In the genomic region with DNA sequence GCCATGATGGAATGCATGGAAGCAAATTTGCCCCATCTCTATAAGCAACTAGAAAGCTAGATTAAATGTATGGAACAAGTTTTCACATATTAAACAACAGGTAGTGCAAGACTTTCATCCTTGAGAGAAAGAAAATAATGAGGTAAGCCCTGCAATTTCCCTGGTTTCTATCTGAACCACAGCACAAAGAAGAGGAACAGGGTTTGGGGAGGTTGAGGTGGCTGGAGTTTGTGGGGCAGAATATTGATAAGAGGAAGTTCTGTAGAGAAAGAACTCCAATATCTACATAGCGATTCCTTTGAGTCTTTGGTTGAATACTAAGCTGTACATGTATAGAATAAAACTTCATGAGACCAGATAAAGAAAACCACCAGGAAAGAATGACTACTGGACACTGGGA, we compare ENCODE assay signal across 28 cellular contexts.
DNase-seq lines count a peak whose midpoint lies in the region; ATAC-seq and TF ChIP-seq lines count a peak whose summit lies in the region.
"Had no signal": no experiment of that assay in that cellular context is flagged by ENCODE, and none has a peak within 500 bp of the region (broad histone marks: within the 10 kb centered on the region; RNA-seq: fewer than 3 reads in every experiment).

No MANE protein-coding gene starts in this region.

- peak; percentile 10 for DNase-seq in activated CD8-positive, alpha-beta T cell treated with anti-CD3 and anti-CD28 coated beads, Interleukin-2, amount 10 ng/mL, durations not matched to agents 7 days and 5 days
- no peak for DNase-seq in activated CD8-positive, alpha-beta T cell treated with anti-CD3 and anti-CD28 coated beads for 36 hours
- peak; percentile 47 to 52 for DNase-seq in Kasumi-1 (lab: John Stamatoyannopoulos, UW)
- peak; percentile 26 for DNase-seq in OCI-M1 (lab: John Stamatoyannopoulos, UW)
- DNase-seq in medulla oblongata (ENCODE audit: extremely low spot score), result peak; percentile 34
- DNase-seq in effector CD4-positive, alpha-beta T cell, result no peak
- DNase-seq in transverse colon, result no peak
- DNase-seq: activated CD4-positive, alpha-beta T cell treated with anti-CD3 and anti-CD28 coated beads, Interleukin-2, amount 10 ng/mL, durations not matched to agents 7 days and 5 days; activated gamma-delta T cell treated with Interleukin-2 at 50 U/mL for 16 hours; amniotic stem cell; GOT3; IMR-90; left lung; naive thymus-derived CD4-positive, alpha-beta T cell; NCI-H1417; NCI-H2029 treated with DMSO at 0.1 percent for 48 hours; NCI-H2227 treated with DMSO at 0.1 percent for 48 hours; NCI-H526 treated with DMSO at 0.1 percent for 48 hours; small intestine; stimulated activated CD8-positive, alpha-beta memory T cell treated with anti-CD3 and anti-CD28 coated beads, Interleukin-4, amount 100 ng/mL, for 48 hours; stimulated activated naive CD8-positive, alpha-beta T cell treated with anti-CD3 and anti-CD28 coated beads, Interleukin-15, amount 100 ng/mL, for 72 hours; T-helper 9 cell had no signal

- no peak overlapping the region for H3K27ac Mint-ChIP-seq in activated CD8-positive, alpha-beta T cell treated with anti-CD3 and anti-CD28 coated beads, Interleukin-2, amount 10 ng/mL, durations not matched to agents 7 days and 5 days
- H3K27ac Mint-ChIP-seq in activated CD8-positive, alpha-beta T cell treated with anti-CD3 and anti-CD28 coated beads for 36 hours, result no peak overlapping the region
- H3K27ac Mint-ChIP-seq: activated CD4-positive, alpha-beta T cell treated with anti-CD3 and anti-CD28 coated beads, Interleukin-2, amount 10 ng/mL, durations not matched to agents 7 days and 5 days; CD8-positive, alpha-beta T cell; mesothelial cell of epicardium had no signal

- no peak for TF ChIP-seq EP300 in transverse colon (IDR thresholded peaks at IDR 0.05; ENCODE audit: low read depth)

- 75 to 88% methylated on average over 1 of the region's 1 CpG for WGBS in transverse colon (ENCODE audit: low coverage in 1 of 2), 2 donors

- intact Hi-C loops in activated CD8-positive, alpha-beta T cell treated with anti-CD3 and anti-CD28 coated beads for 36 hours (cut with micrococcal nuclease), result no loop called here
- intact Hi-C loops in transverse colon (cut with DNase I; ENCODE audit: low total_unique reads), result no loop called here

- H3K27me3 Mint-ChIP-seq in activated CD8-positive, alpha-beta T cell treated with anti-CD3 and anti-CD28 coated beads, Interleukin-2, amount 10 ng/mL, durations not matched to agents 7 days and 5 days (ENCODE audit: low read depth), result no peaks in the 10 kb centered on the region
- no peaks in the 10 kb centered on the region for H3K27me3 Mint-ChIP-seq in activated CD8-positive, alpha-beta T cell treated with anti-CD3 and anti-CD28 coated beads for 36 hours
- H3K27me3 Mint-ChIP-seq: activated CD4-positive, alpha-beta T cell treated with anti-CD3 and anti-CD28 coated beads, Interleukin-2, amount 10 ng/mL, durations not matched to agents 7 days and 5 days; stimulated activated naive CD8-positive, alpha-beta T cell treated with anti-CD3 and anti-CD28 coated beads, Interleukin-15, amount 100 ng/mL, for 72 hours had no signal

- peaks cover 30% of the 10 kb centered on the region for H3K4me1 Mint-ChIP-seq in activated CD8-positive, alpha-beta T cell treated with anti-CD3 and anti-CD28 coated beads, Interleukin-2, amount 10 ng/mL, durations not matched to agents 7 days and 5 days (ENCODE audit: low read depth)
- H3K4me1 Mint-ChIP-seq in activated CD8-positive, alpha-beta T cell treated with anti-CD3 and anti-CD28 coated beads for 36 hours (ENCODE audit: low read depth), result peaks cover 20% of the 10 kb centered on the region
- H3K4me1 Mint-ChIP-seq: mesothelial cell of epicardium had no signal

- peaks cover 5% of the 10 kb centered on the region for H3K36me3 Mint-ChIP-seq in activated CD8-positive, alpha-beta T cell treated with anti-CD3 and anti-CD28 coated beads, Interleukin-2, amount 10 ng/mL, durations not matched to agents 7 days and 5 days (ENCODE audit: low read depth)
- no peaks in the 10 kb centered on the region for H3K36me3 Mint-ChIP-seq in activated CD8-positive, alpha-beta T cell treated with anti-CD3 and anti-CD28 coated beads for 36 hours (ENCODE audit: low read depth)
- H3K36me3 Mint-ChIP-seq: CD8-positive, alpha-beta T cell; mesothelial cell of epicardium had no signal

- H3K36me3 ChIP-seq in transverse colon, result no peaks in the 10 kb centered on the region
- H3K36me3 ChIP-seq: left lung had no signal

- H3K9me3 Mint-ChIP-seq in activated CD8-positive, alpha-beta T cell treated with anti-CD3 and anti-CD28 coated beads, Interleukin-2, amount 10 ng/mL, durations not matched to agents 7 days and 5 days (ENCODE audit: insufficient read depth), result no peaks in the 10 kb centered on the region
- peaks cover 1% of the 10 kb centered on the region for H3K9me3 Mint-ChIP-seq in activated CD8-positive, alpha-beta T cell treated with anti-CD3 and anti-CD28 coated beads for 36 hours
- H3K9me3 Mint-ChIP-seq: activated CD4-positive, alpha-beta T cell treated with anti-CD3 and anti-CD28 coated beads, Interleukin-2, amount 10 ng/mL, durations not matched to agents 7 days and 5 days; CD8-positive, alpha-beta T cell; mesothelial cell of epicardium had no signal

- no peak overlapping the region for H3K4me3 ChIP-seq in transverse colon
- H3K4me3 ChIP-seq: A549, left lung, SK-N-MC had no signal

- H3K4me1 ChIP-seq in transverse colon, result no peaks in the 10 kb centered on the region
- H3K4me1 ChIP-seq: A549 had no signal

- TF ChIP-seq POLR2A in transverse colon (IDR thresholded peaks at IDR 0.05), result no peak

- in situ Hi-C loops in transverse colon (cut with MboI; ENCODE audit: low pct_ligation_motif_present in 1 of 4, low pct_unique_long_range_greater_than_20kb in 1 of 4, low sequenced_read_pairs in 3 of 4), result no loop called here

- no peak for ATAC-seq in activated CD8-positive, alpha-beta T cell treated with anti-CD3 and anti-CD28 coated beads, Interleukin-2, amount 10 ng/mL, durations not matched to agents 7 days and 5 days
- ATAC-seq in activated CD8-positive, alpha-beta T cell treated with anti-CD3 and anti-CD28 coated beads for 36 hours, result no peak
- ATAC-seq in GM21723 (IDR thresholded peaks at IDR 0.05; ENCODE audit: unreplicated experiment), result no peak
- ATAC-seq: A549; CD8-positive, alpha-beta T cell; left lung; naive thymus-derived CD4-positive, alpha-beta T cell; stimulated activated naive CD8-positive, alpha-beta T cell treated with anti-CD3 and anti-CD28 coated beads, Interleukin-15, amount 100 ng/mL, for 72 hours had no signal

- no peak overlapping the region for H3K4me3 Mint-ChIP-seq in activated CD8-positive, alpha-beta T cell treated with anti-CD3 and anti-CD28 coated beads, Interleukin-2, amount 10 ng/mL, durations not matched to agents 7 days and 5 days
- no peak overlapping the region for H3K4me3 Mint-ChIP-seq in activated CD8-positive, alpha-beta T cell treated with anti-CD3 and anti-CD28 coated beads for 36 hours
- H3K4me3 Mint-ChIP-seq: activated CD4-positive, alpha-beta T cell treated with anti-CD3 and anti-CD28 coated beads, Interleukin-2, amount 10 ng/mL, durations not matched to agents 7 days and 5 days; CD8-positive, alpha-beta T cell; mesothelial cell of epicardium had no signal

- H3K9me3 ChIP-seq in transverse colon, result no peaks in the 10 kb centered on the region
- H3K9me3 ChIP-seq: A549, left lung had no signal

- POLR2A ChIA-PET in activated CD8-positive, alpha-beta T cell treated with anti-CD3 and anti-CD28 coated beads, Interleukin-2, amount 10 ng/mL, durations not matched to agents 7 days and 5 days (lab: Charles Lee), result interaction anchor here (1.2 to 1.8 kb wide), 3 partner anchors 34 to 99 kb away, joined by 3 to 6 read pairs (median 4); no protein-coding TSS in a partner anchor
- POLR2A ChIA-PET in activated CD8-positive, alpha-beta T cell treated with anti-CD3 and anti-CD28 coated beads for 36 hours (lab: Charles Lee), result interaction anchor here (1.1 to 1.9 kb wide), 3 partner anchors 12 to 95 kb away, joined by 3 to 9 read pairs (median 3); no protein-coding TSS in a partner anchor

- no peak overlapping the region for H3K27ac ChIP-seq in transverse colon
- H3K27ac ChIP-seq: A549, RWPE1, SK-N-MC had no signal

- TF ChIP-seq CTCF in activated CD8-positive, alpha-beta T cell treated with anti-CD3 and anti-CD28 coated beads for 36 hours (IDR thresholded peaks at IDR 0.05), result no peak
- TF ChIP-seq CTCF in transverse colon (IDR thresholded peaks at IDR 0.05), result no peak

- H3K27me3 ChIP-seq in transverse colon, result no peaks in the 10 kb centered on the region
- H3K27me3 ChIP-seq: left lung had no signal

- CTCF ChIA-PET in activated CD8-positive, alpha-beta T cell treated with anti-CD3 and anti-CD28 coated beads, Interleukin-2, amount 10 ng/mL, durations not matched to agents 7 days and 5 days (lab: Charles Lee), result interaction anchor here (0.6 to 2.6 kb wide), 7 partner anchors 9 to 100 kb away, joined by 3 to 15 read pairs (median 8); no protein-coding TSS in a partner anchor
- CTCF ChIA-PET in activated CD8-positive, alpha-beta T cell treated with anti-CD3 and anti-CD28 coated beads for 36 hours (lab: Charles Lee), result interaction anchor here (1.0 to 3.3 kb wide), 4 partner anchors 12 to 70 kb away, joined by 3 to 10 read pairs (median 3); no protein-coding TSS in a partner anchor

Comparison
In these comparisons a context has a peak if more than half of its experiments do, and no peak if none do; other contexts are left out.
1. DNase-seq: peak in activated CD8-positive, alpha-beta T cell treated with anti-CD3 and anti-CD28 coated beads, Interleukin-2, amount 10 ng/mL, durations not matched to agents 7 days and 5 days (single experiment), Kasumi-1 (2 of 2), OCI-M1 (single experiment) and medulla oblongata (single experiment); none in activated CD8-positive, alpha-beta T cell treated with anti-CD3 and anti-CD28 coated beads for 36 hours (single experiment), effector CD4-positive, alpha-beta T cell (single experiment) and transverse colon (single experiment).